In genomic region chr1:192442736-192443135, GRCh38 we compare ENCODE assay signal across 1 cellular context.
TF ChIP-seq lines count a peak whose summit lies in the region.

No MANE protein-coding gene starts in this region.

TF ChIP-seq in H1, 55 proteins besides CTCF, POLR2A, EP300 and RAD21 (continued from another document):
- no peak for TF ChIP-seq CHD7 (IDR thresholded peaks at IDR 0.05; ENCODE audit: insufficient replicate concordance, low read length)
- no peak for TF ChIP-seq RXRA (IDR thresholded peaks at IDR 0.05; ENCODE audit: insufficient read depth, low read depth, low read length)
- TF ChIP-seq RFX5 (IDR thresholded peaks at IDR 0.05; ENCODE audit: borderline replicate concordance, low read depth, low read length): no peak
- TF ChIP-seq NRF1 (IDR thresholded peaks at IDR 0.05; ENCODE audit: low read depth, low read length): no peak
- TF ChIP-seq POU5F1 (IDR thresholded peaks at IDR 0.05; ENCODE audit: low read depth, low read length): no peak
- no peak for TF ChIP-seq BCL11A (IDR thresholded peaks at IDR 0.05; ENCODE audit: low read depth in 2 of 2, low read length in 2 of 2)
